In the genomic region with DNA sequence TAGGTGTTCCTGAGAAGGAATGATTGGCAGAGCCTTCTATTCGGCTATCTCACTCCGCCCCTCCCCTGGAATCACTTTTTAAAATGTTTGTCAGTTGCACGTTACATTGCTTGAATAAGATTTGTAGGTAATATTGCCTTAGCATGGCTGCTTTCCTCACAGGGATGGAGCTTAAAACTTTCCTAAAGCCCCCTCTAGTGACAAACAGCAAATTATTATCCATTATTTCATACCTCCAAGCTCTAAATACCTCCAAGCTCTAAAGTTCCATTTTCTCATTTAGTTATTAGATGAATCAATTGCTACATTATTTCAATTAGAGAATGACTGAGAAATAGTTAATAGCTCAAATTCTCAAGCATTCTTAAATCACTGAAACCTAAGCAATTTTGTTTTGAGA, we compare ENCODE assay signal across 10 cellular contexts.
DNase-seq lines count a peak whose midpoint lies in the region; ATAC-seq lines count a peak whose summit lies in the region.
"Had no signal": no experiment of that assay in that cellular context is flagged by ENCODE, and none has a peak within 500 bp of the region (broad histone marks: within the 10 kb centered on the region; RNA-seq: fewer than 3 reads in every experiment).

No MANE protein-coding gene starts in this region.

- ATAC-seq in activated CD4-positive, CD25-positive, alpha-beta regulatory T cell treated with anti-CD3 and anti-CD28 coated beads, Interleukin-2, amount 50 U/mL, for 24 hours, result no peak
- ATAC-seq in HG03025 (IDR thresholded peaks at IDR 0.05; ENCODE audit: low FRiP score, unreplicated experiment), result no peak
- no peak for ATAC-seq in GM18861 (IDR thresholded peaks at IDR 0.05; ENCODE audit: unreplicated experiment)
- ATAC-seq: left lobe of liver had no signal

- DNase-seq in NCI-H2227 treated with DMSO at 0.1 percent for 48 hours (lab: John Stamatoyannopoulos, UW) (peak; percentile 14), NCI-H2227 (lab: John Stamatoyannopoulos, UW; ENCODE audit: unreplicated experiment) (no peak), NCI-H1694 (lab: John Stamatoyannopoulos, UW) (peak; percentile 16), cerebellar cortex (ENCODE audit: low spot score) (peak; percentile 67), pons (ENCODE audit: low spot score) (peak; percentile 43)
- DNase-seq: T-helper 9 cell had no signal
